Comparison of ENCODE assay signal across 21 cellular contexts in the genomic region with DNA sequence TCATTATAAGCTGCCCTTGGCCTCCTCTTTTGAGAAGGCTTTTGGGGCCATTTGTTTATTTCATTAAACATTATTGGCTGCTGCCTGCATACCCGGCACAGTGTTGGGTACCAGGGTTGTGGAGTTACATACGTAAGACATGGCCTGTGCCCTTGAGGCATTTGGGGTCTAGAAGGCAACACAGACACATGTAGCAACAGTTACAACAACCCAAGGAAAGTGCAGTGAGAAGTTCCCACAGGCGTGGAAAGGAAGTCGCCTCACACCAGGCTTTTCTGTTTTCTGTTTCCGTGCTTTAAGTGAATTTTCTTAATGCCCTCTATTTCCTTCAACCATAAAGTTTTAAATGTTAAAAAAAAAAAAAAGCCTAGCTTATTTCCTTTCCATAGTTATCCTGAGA.
"Had no signal": no experiment of that assay in that cellular context is flagged by ENCODE, and none has a peak within 500 bp of the region (broad histone marks: within the 10 kb centered on the region; RNA-seq: fewer than 3 reads in every experiment).

No MANE protein-coding gene starts in this region.

- H3K27ac ChIP-seq: body of pancreas, colonic mucosa, esophagus squamous epithelium, WERI-Rb-1 had no signal

- ATAC-seq: activated CD4-positive, alpha-beta T cell treated with anti-CD3 and anti-CD28 coated beads for 36 hours; activated CD8-positive, alpha-beta T cell treated with anti-CD3 and anti-CD28 coated beads for 36 hours; activated T-cell treated with anti-CD3 and anti-CD28 coated beads, Interleukin-2, amount 50 U/mL, for 72 hours; body of pancreas; stimulated activated naive CD8-positive, alpha-beta T cell treated with anti-CD3 and anti-CD28 coated beads, Interleukin-15, Interleukin-2, amounts not matched to agents 100 U/mL and 50 U/mL, for 24 hours; T-helper 17 cell had no signal

- H3K4me1 ChIP-seq: colonic mucosa, esophagus squamous epithelium had no signal

- H3K27me3 ChIP-seq: body of pancreas, colonic mucosa, esophagus squamous epithelium, transverse colon had no signal

- H3K27me3 Mint-ChIP-seq: activated CD4-positive, alpha-beta T cell treated with anti-CD3 and anti-CD28 coated beads for 36 hours; activated CD8-positive, alpha-beta T cell treated with anti-CD3 and anti-CD28 coated beads for 36 hours; activated naive CD8-positive, alpha-beta T cell; T-helper 17 cell had no signal

- H3K36me3 ChIP-seq: colonic mucosa, esophagus squamous epithelium, transverse colon, WERI-Rb-1 had no signal

- H3K27ac Mint-ChIP-seq: activated CD8-positive, alpha-beta T cell treated with anti-CD3 and anti-CD28 coated beads for 36 hours; activated naive CD8-positive, alpha-beta T cell; activated T-cell treated with anti-CD3 and anti-CD28 coated beads, Interleukin-2, amount 50 U/mL, for 72 hours; nephron; T-helper 17 cell had no signal

- DNase-seq: activated CD4-positive, alpha-beta T cell treated with anti-CD3 and anti-CD28 coated beads for 36 hours; activated CD8-positive, alpha-beta memory T cell treated with anti-CD3 and anti-CD28 coated beads, Interleukin-2, amount 50 U/mL, for 48 hours; activated CD8-positive, alpha-beta T cell treated with anti-CD3 and anti-CD28 coated beads for 36 hours; activated gamma-delta T cell treated with Interleukin-2 at 50 U/mL for 16 hours; activated T-cell treated with anti-CD3 and anti-CD28 coated beads, Interleukin-2, amount 50 U/mL, for 72 hours; amniotic stem cell; body of pancreas; caudate nucleus; colonic mucosa; esophagus squamous epithelium; kidney glomerular epithelial cell; mesendoderm; occipital lobe; stimulated activated CD4-positive, alpha-beta T cell treated with anti-CD3 and anti-CD28 coated beads, Interleukin-15, amount 100 ng/mL, for 24 hours; stimulated activated CD4-positive, alpha-beta T cell treated with anti-CD3 and anti-CD28 coated beads, Interleukin-4, amount 100 ng/mL, for 1 hour; stimulated activated naive CD8-positive, alpha-beta T cell treated with anti-CD3 and anti-CD28 coated beads, Interleukin-15, Interleukin-2, amounts not matched to agents 100 U/mL and 50 U/mL, for 24 hours; T-helper 17 cell; transverse colon; WERI-Rb-1 had no signal

- H3K9me3 ChIP-seq: body of pancreas, colonic mucosa, esophagus squamous epithelium, transverse colon had no signal

- H3K4me3 Mint-ChIP-seq: activated CD4-positive, alpha-beta T cell treated with anti-CD3 and anti-CD28 coated beads for 36 hours; activated CD8-positive, alpha-beta T cell treated with anti-CD3 and anti-CD28 coated beads for 36 hours; activated naive CD8-positive, alpha-beta T cell; activated T-cell treated with anti-CD3 and anti-CD28 coated beads, Interleukin-2, amount 50 U/mL, for 72 hours; nephron; T-helper 17 cell had no signal

- H3K4me3 ChIP-seq: body of pancreas, colonic mucosa, esophagus squamous epithelium, transverse colon had no signal

- H3K9me3 Mint-ChIP-seq: activated CD8-positive, alpha-beta T cell treated with anti-CD3 and anti-CD28 coated beads for 36 hours; activated T-cell treated with anti-CD3 and anti-CD28 coated beads, Interleukin-2, amount 50 U/mL, for 72 hours; nephron had no signal
